ENCODE assay signal across 38 cellular contexts in the genomic region with DNA sequence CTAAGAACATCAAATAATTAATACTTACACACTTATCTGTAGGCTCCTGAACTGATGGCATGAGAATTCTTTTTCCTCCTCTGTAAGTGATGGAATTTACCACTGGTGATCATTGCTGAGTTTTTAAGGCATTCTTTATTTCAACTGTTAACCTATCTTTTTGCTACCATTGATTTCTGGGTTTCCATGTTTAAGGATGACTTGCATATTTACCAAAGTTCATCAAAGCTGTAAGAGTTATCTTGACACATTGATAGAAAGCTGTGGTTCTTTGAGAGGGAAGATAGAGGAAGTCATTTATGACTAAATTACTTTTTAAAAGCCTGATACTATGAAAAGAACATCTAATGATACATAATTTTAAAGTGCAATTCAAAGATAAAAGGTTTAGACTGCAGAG. TPM values are rescaled to one million over a fixed set of nuclear protein-coding genes. Genes with fewer than 3 reads are reported as not detected.
"Had no signal": no experiment of that assay in that cellular context is flagged by ENCODE, and none has a peak within 500 bp of the region (broad histone marks: within the 10 kb centered on the region; RNA-seq: fewer than 3 reads in every experiment).

No MANE protein-coding gene starts in this region.

- FAIRE-seq: astrocyte, TTC549 had no signal

- H3K27me3 ChIP-seq: body of pancreas, brain microvascular endothelial cell had no signal

- H3K4me1 ChIP-seq: adrenal gland, body of pancreas, breast epithelium had no signal

- H3K27ac ChIP-seq: adrenal gland, body of pancreas, brain microvascular endothelial cell, breast epithelium, VCaP had no signal

- H3K9me3 ChIP-seq: adrenal gland, body of pancreas had no signal

- DNase-seq: activated B cell treated with CpG ODN at 0.5 μM for 24 hours; activated CD4-positive, alpha-beta memory T cell treated with anti-CD3 and anti-CD28 coated beads for 36 hours; activated CD4-positive, alpha-beta T cell treated with anti-CD3 and anti-CD28 coated beads for 4 hours; activated CD4-positive, alpha-beta T cell treated with anti-CD3 and anti-CD28 coated beads, Interleukin-2, amount 10 ng/mL, durations not matched to agents 24 days and 14 days; activated CD4-positive, alpha-beta T cell treated with anti-CD3 and anti-CD28 coated beads, Interleukin-2, amount 50 U/mL, for 1 hour; activated CD4-positive, alpha-beta T cell treated with anti-CD3 and anti-CD28 coated beads, Interleukin-2, amount 50 U/mL, for 4 hours; activated CD4-positive, CD25-positive, alpha-beta regulatory T cell treated with anti-CD3 and anti-CD28 coated beads, Interleukin-2, amount 50 U/mL, for 72 hours; activated CD8-positive, alpha-beta memory T cell treated with anti-CD3 and anti-CD28 coated beads, Interleukin-2, amount 50 U/mL, for 4 hours; activated CD8-positive, alpha-beta T cell treated with anti-CD3 and anti-CD28 coated beads for 36 hours; activated effector memory CD4-positive, alpha-beta T cell treated with anti-CD3 and anti-CD28 coated beads, Interleukin-2, amount 50 U/mL, for 16 hours; activated gamma-delta T cell treated with Interleukin-2 at 50 U/mL for 16 hours; activated naive CD4-positive, alpha-beta T cell; activated naive CD4-positive, alpha-beta T cell treated with anti-CD3 and anti-CD28 coated beads for 36 hours; activated naive CD4-positive, alpha-beta T cell treated with anti-CD3 and anti-CD28 coated beads, Interleukin-2, amount 50 U/mL, for 16 hours; activated naive CD8-positive, alpha-beta T cell treated with anti-CD3 and anti-CD28 coated beads for 36 hours; activated T-cell treated with anti-CD3 and anti-CD28 coated beads for 4 hours; activated T-cell treated with anti-CD3 and anti-CD28 coated beads, Interleukin-2, amount 50 U/mL, for 1 hour; activated T-cell treated with anti-CD3 and anti-CD28 coated beads, Interleukin-2, amount 50 U/mL, for 4 hours; activated T-cell treated with anti-CD3 and anti-CD28 coated beads, Interleukin-2, amount 50 U/mL, for 72 hours; adrenal gland; amniotic stem cell; aorta; body of pancreas; brain microvascular endothelial cell; central memory CD4-positive, alpha-beta T cell; T-helper 1 cell; T-helper 2 cell; T-helper 9 cell had no signal

- ATAC-seq: activated CD8-positive, alpha-beta T cell treated with anti-CD3 and anti-CD28 coated beads for 36 hours; activated naive CD4-positive, alpha-beta T cell treated with anti-CD3 and anti-CD28 coated beads, Interleukin-2, amount 50 U/mL, for 72 hours; activated T-cell treated with anti-CD3 and anti-CD28 coated beads, Interleukin-2, amount 50 U/mL, for 4 hours; activated T-cell treated with anti-CD3 and anti-CD28 coated beads, Interleukin-2, amount 50 U/mL, for 72 hours; activated T-helper 17 cell treated with anti-CD3 and anti-CD28 coated beads, Interleukin-2, amount 50 U/mL, for 72 hours; body of pancreas had no signal

- H3K4me3 ChIP-seq: adrenal gland, body of pancreas, breast epithelium had no signal

- H3K36me3 ChIP-seq: adrenal gland, brain microvascular endothelial cell, breast epithelium had no signal

RNA-seq across cellular contexts. Expression of a gene that starts 19.5 kb away (rescaled TPM):
- total RNA-seq: activated B cell treated with CpG ODN at 0.5 μM for 24 hours; activated CD4-positive, alpha-beta memory T cell treated with anti-CD3 and anti-CD28 coated beads for 36 hours; activated CD4-positive, alpha-beta T cell treated with anti-CD3 and anti-CD28 coated beads, Interleukin-2, amount 10 ng/mL, durations not matched to agents 24 days and 14 days; activated CD8-positive, alpha-beta memory T cell treated with anti-CD3 and anti-CD28 coated beads for 36 hours; activated CD8-positive, alpha-beta T cell treated with anti-CD3 and anti-CD28 coated beads for 36 hours; activated naive CD4-positive, alpha-beta T cell treated with anti-CD3 and anti-CD28 coated beads for 36 hours; activated naive CD8-positive, alpha-beta T cell treated with anti-CD3 and anti-CD28 coated beads for 36 hours; activated T-cell treated with anti-CD3 and anti-CD28 coated beads, Interleukin-2, amount 50 U/mL, for 72 hours; activated T-helper 1 cell treated with anti-CD3 and anti-CD28 coated beads, Interleukin-12 subunit alpha, Interleukin-12 subunit beta, Interleukin-2, Interleukin-4 antibody, amounts not matched to agents 30 ng/mL and 10 ng/mL and 1 ng/mL, durations not matched to agents 14 hours and 24 hours and 36 hours; activated T-helper 17 cell treated with anti-CD3 and anti-CD28 coated beads, Interleukin-2, amount 50 U/mL, for 72 hours had no signal

RNA-seq across cellular contexts. Expression of a gene that starts 31.8 kb away (rescaled TPM):
- total RNA-seq: activated B cell treated with CpG ODN at 0.5 μM for 24 hours; activated CD4-positive, alpha-beta memory T cell treated with anti-CD3 and anti-CD28 coated beads for 36 hours; activated CD4-positive, alpha-beta T cell treated with anti-CD3 and anti-CD28 coated beads, Interleukin-2, amount 10 ng/mL, durations not matched to agents 24 days and 14 days; activated CD8-positive, alpha-beta memory T cell treated with anti-CD3 and anti-CD28 coated beads for 36 hours; activated CD8-positive, alpha-beta T cell treated with anti-CD3 and anti-CD28 coated beads for 36 hours; activated naive CD4-positive, alpha-beta T cell treated with anti-CD3 and anti-CD28 coated beads for 36 hours; activated naive CD4-positive, alpha-beta T cell treated with anti-CD3 and anti-CD28 coated beads, Interleukin-2, amount 50 U/mL, for 72 hours; activated naive CD8-positive, alpha-beta T cell treated with anti-CD3 and anti-CD28 coated beads for 36 hours; activated T-cell treated with anti-CD3 and anti-CD28 coated beads, Interleukin-2, amount 50 U/mL, for 4 hours; activated T-cell treated with anti-CD3 and anti-CD28 coated beads, Interleukin-2, amount 50 U/mL, for 72 hours; activated T-helper 1 cell treated with anti-CD3 and anti-CD28 coated beads, Interleukin-12 subunit alpha, Interleukin-12 subunit beta, Interleukin-2, Interleukin-4 antibody, amounts not matched to agents 30 ng/mL and 10 ng/mL and 1 ng/mL, durations not matched to agents 14 hours and 24 hours and 36 hours; activated T-helper 17 cell treated with anti-CD3 and anti-CD28 coated beads, Interleukin-2, amount 50 U/mL, for 72 hours; adrenal gland; aorta; astrocyte; body of pancreas; breast epithelium; cardiac septum; cerebellum had no signal
- polyA plus RNA-seq: aorta had no signal
